1 cellular context compared by ENCODE assay signal in the genomic region with DNA sequence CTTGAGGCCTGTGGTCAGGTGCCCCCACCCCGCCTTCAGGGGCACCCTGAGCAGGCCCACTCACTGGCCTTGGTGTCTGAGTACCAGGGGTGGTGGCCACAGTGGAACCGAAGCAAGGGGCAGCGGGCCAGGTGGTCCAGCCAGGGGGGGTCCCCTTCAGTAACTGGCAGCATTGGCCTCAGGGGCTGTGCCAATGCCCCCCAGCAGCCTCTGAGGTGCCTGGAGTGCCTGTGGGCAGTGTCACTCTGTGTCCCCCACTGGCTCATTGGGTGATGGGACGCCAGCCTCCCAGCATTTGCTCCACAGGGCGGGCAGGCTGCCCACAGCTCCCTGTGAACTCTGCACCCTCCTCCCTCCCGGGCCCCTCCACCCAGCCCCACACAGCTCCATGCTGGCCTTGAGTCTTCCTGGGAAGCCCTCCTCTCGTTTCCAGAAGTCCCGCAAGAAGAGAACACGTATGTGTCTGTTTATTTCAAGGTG.
A peak's percentile ranks its signal among the peaks of the same experiment; 100 is the strongest.
TF ChIP-seq lines count a peak whose summit lies in the region.

No MANE protein-coding gene starts in this region.

TF ChIP-seq in HepG2, 621 proteins besides CTCF, POLR2A, EP300 and RAD21 (continued from another document and continues in another):
- TF ChIP-seq, protein P1, sequence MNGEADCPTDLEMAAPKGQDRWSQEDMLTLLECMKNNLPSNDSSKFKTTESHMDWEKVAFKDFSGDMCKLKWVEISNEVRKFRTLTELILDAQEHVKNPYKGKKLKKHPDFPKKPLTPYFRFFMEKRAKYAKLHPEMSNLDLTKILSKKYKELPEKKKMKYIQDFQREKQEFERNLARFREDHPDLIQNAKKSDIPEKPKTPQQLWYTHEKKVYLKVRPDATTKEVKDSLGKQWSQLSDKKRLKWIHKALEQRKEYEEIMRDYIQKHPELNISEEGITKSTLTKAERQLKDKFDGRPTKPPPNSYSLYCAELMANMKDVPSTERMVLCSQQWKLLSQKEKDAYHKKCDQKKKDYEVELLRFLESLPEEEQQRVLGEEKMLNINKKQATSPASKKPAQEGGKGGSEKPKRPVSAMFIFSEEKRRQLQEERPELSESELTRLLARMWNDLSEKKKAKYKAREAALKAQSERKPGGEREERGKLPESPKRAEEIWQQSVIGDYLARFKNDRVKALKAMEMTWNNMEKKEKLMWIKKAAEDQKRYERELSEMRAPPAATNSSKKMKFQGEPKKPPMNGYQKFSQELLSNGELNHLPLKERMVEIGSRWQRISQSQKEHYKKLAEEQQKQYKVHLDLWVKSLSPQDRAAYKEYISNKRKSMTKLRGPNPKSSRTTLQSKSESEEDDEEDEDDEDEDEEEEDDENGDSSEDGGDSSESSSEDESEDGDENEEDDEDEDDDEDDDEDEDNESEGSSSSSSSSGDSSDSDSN (CRISPR knock-in tag; IDR thresholded peaks at IDR 0.05), result no peak
- TF ChIP-seq ZMYM3 (CRISPR knock-in tag; IDR thresholded peaks at IDR 0.05), result no peak
- TF ChIP-seq, protein P2, sequence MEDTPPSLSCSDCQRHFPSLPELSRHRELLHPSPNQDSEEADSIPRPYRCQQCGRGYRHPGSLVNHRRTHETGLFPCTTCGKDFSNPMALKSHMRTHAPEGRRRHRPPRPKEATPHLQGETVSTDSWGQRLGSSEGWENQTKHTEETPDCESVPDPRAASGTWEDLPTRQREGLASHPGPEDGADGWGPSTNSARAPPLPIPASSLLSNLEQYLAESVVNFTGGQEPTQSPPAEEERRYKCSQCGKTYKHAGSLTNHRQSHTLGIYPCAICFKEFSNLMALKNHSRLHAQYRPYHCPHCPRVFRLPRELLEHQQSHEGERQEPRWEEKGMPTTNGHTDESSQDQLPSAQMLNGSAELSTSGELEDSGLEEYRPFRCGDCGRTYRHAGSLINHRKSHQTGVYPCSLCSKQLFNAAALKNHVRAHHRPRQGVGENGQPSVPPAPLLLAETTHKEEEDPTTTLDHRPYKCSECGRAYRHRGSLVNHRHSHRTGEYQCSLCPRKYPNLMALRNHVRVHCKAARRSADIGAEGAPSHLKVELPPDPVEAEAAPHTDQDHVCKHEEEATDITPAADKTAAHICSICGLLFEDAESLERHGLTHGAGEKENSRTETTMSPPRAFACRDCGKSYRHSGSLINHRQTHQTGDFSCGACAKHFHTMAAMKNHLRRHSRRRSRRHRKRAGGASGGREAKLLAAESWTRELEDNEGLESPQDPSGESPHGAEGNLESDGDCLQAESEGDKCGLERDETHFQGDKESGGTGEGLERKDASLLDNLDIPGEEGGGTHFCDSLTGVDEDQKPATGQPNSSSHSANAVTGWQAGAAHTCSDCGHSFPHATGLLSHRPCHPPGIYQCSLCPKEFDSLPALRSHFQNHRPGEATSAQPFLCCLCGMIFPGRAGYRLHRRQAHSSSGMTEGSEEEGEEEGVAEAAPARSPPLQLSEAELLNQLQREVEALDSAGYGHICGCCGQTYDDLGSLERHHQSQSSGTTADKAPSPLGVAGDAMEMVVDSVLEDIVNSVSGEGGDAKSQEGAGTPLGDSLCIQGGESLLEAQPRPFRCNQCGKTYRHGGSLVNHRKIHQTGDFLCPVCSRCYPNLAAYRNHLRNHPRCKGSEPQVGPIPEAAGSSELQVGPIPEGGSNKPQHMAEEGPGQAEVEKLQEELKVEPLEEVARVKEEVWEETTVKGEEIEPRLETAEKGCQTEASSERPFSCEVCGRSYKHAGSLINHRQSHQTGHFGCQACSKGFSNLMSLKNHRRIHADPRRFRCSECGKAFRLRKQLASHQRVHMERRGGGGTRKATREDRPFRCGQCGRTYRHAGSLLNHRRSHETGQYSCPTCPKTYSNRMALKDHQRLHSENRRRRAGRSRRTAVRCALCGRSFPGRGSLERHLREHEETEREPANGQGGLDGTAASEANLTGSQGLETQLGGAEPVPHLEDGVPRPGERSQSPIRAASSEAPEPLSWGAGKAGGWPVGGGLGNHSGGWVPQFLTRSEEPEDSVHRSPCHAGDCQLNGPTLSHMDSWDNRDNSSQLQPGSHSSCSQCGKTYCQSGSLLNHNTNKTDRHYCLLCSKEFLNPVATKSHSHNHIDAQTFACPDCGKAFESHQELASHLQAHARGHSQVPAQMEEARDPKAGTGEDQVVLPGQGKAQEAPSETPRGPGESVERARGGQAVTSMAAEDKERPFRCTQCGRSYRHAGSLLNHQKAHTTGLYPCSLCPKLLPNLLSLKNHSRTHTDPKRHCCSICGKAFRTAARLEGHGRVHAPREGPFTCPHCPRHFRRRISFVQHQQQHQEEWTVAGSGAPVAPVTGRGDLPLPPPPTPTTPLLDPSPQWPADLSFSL (CRISPR knock-in tag; IDR thresholded peaks at IDR 0.05), result no peak
- no peak for TF ChIP-seq GATAD1 (CRISPR knock-in tag; IDR thresholded peaks at IDR 0.05)
- no peak for TF ChIP-seq ZNF317 (CRISPR knock-in tag; IDR thresholded peaks at IDR 0.05)
- no peak for TF ChIP-seq ZZZ3 (CRISPR knock-in tag; IDR thresholded peaks at IDR 0.05; ENCODE audit: borderline replicate concordance)
- no peak for TF ChIP-seq ZNF780A (CRISPR knock-in tag; IDR thresholded peaks at IDR 0.05)
- TF ChIP-seq GATAD2A (CRISPR knock-in tag; IDR thresholded peaks at IDR 0.05), result peak; percentile 29; the same call in 1 of the 2 replicates
- TF ChIP-seq SOX6 (IDR thresholded peaks at IDR 0.05), result no peak
- no peak for TF ChIP-seq SOX6 (CRISPR knock-in tag; IDR thresholded peaks at IDR 0.05)
- no peak for TF ChIP-seq ZNF713 (CRISPR knock-in tag; IDR thresholded peaks at IDR 0.05)
- TF ChIP-seq, protein P3, sequence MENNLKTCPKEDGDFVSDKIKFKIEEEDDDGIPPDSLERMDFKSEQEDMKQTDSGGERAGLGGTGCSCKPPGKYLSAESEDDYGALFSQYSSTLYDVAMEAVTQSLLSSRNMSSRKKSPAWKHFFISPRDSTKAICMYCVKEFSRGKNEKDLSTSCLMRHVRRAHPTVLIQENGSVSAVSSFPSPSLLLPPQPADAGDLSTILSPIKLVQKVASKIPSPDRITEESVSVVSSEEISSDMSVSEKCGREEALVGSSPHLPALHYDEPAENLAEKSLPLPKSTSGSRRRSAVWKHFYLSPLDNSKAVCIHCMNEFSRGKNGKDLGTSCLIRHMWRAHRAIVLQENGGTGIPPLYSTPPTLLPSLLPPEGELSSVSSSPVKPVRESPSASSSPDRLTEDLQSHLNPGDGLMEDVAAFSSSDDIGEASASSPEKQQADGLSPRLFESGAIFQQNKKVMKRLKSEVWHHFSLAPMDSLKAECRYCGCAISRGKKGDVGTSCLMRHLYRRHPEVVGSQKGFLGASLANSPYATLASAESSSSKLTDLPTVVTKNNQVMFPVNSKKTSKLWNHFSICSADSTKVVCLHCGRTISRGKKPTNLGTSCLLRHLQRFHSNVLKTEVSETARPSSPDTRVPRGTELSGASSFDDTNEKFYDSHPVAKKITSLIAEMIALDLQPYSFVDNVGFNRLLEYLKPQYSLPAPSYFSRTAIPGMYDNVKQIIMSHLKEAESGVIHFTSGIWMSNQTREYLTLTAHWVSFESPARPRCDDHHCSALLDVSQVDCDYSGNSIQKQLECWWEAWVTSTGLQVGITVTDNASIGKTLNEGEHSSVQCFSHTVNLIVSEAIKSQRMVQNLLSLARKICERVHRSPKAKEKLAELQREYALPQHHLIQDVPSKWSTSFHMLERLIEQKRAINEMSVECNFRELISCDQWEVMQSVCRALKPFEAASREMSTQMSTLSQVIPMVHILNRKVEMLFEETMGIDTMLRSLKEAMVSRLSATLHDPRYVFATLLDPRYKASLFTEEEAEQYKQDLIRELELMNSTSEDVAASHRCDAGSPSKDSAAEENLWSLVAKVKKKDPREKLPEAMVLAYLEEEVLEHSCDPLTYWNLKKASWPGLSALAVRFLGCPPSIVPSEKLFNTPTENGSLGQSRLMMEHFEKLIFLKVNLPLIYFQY (CRISPR knock-in tag; IDR thresholded peaks at IDR 0.05; ENCODE audit: borderline replicate concordance), result no peak
- TF ChIP-seq, protein P4, sequence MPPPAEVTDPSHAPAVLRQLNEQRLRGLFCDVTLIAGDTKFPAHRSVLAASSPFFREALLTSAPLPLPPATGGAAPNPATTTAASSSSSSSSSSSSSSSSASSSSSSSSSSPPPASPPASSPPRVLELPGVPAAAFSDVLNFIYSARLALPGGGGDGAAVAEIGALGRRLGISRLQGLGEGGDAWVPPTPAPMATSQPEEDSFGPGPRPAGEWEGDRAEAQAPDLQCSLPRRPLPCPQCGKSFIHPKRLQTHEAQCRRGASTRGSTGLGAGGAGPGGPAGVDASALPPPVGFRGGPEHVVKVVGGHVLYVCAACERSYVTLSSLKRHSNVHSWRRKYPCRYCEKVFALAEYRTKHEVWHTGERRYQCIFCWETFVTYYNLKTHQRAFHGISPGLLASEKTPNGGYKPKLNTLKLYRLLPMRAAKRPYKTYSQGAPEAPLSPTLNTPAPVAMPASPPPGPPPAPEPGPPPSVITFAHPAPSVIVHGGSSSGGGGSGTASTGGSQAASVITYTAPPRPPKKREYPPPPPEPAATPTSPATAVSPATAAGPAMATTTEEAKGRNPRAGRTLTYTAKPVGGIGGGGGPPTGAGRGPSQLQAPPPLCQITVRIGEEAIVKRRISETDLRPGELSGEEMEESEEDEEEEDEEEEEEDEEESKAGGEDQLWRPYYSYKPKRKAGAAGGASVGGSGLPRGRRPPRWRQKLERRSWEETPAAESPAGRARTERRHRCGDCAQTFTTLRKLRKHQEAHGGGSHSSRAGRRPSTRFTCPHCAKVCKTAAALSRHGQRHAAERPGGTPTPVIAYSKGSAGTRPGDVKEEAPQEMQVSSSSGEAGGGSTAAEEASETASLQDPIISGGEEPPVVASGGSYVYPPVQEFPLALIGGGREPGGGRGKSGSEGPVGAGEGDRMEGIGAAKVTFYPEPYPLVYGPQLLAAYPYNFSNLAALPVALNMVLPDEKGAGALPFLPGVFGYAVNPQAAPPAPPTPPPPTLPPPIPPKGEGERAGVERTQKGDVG (CRISPR knock-in tag; IDR thresholded peaks at IDR 0.05; ENCODE audit: borderline replicate concordance), result no peak
- no peak for TF ChIP-seq TBX3 (IDR thresholded peaks at IDR 0.05; ENCODE audit: borderline replicate concordance)
- TF ChIP-seq ATAD3A (CRISPR knock-in tag; IDR thresholded peaks at IDR 0.05), result no peak
- TF ChIP-seq, protein P5, sequence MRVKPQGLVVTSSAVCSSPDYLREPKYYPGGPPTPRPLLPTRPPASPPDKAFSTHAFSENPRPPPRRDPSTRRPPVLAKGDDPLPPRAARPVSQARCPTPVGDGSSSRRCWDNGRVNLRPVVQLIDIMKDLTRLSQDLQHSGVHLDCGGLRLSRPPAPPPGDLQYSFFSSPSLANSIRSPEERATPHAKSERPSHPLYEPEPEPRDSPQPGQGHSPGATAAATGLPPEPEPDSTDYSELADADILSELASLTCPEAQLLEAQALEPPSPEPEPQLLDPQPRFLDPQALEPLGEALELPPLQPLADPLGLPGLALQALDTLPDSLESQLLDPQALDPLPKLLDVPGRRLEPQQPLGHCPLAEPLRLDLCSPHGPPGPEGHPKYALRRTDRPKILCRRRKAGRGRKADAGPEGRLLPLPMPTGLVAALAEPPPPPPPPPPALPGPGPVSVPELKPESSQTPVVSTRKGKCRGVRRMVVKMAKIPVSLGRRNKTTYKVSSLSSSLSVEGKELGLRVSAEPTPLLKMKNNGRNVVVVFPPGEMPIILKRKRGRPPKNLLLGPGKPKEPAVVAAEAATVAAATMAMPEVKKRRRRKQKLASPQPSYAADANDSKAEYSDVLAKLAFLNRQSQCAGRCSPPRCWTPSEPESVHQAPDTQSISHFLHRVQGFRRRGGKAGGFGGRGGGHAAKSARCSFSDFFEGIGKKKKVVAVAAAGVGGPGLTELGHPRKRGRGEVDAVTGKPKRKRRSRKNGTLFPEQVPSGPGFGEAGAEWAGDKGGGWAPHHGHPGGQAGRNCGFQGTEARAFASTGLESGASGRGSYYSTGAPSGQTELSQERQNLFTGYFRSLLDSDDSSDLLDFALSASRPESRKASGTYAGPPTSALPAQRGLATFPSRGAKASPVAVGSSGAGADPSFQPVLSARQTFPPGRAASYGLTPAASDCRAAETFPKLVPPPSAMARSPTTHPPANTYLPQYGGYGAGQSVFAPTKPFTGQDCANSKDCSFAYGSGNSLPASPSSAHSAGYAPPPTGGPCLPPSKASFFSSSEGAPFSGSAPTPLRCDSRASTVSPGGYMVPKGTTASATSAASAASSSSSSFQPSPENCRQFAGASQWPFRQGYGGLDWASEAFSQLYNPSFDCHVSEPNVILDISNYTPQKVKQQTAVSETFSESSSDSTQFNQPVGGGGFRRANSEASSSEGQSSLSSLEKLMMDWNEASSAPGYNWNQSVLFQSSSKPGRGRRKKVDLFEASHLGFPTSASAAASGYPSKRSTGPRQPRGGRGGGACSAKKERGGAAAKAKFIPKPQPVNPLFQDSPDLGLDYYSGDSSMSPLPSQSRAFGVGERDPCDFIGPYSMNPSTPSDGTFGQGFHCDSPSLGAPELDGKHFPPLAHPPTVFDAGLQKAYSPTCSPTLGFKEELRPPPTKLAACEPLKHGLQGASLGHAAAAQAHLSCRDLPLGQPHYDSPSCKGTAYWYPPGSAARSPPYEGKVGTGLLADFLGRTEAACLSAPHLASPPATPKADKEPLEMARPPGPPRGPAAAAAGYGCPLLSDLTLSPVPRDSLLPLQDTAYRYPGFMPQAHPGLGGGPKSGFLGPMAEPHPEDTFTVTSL (CRISPR knock-in tag; IDR thresholded peaks at IDR 0.05; ENCODE audit: borderline replicate concordance), result no peak
- no peak for TF ChIP-seq RXRB (CRISPR knock-in tag; IDR thresholded peaks at IDR 0.05; ENCODE audit: borderline replicate concordance)
- no peak for TF ChIP-seq NCOA5 (CRISPR knock-in tag; IDR thresholded peaks at IDR 0.05)
- TF ChIP-seq, protein P6, sequence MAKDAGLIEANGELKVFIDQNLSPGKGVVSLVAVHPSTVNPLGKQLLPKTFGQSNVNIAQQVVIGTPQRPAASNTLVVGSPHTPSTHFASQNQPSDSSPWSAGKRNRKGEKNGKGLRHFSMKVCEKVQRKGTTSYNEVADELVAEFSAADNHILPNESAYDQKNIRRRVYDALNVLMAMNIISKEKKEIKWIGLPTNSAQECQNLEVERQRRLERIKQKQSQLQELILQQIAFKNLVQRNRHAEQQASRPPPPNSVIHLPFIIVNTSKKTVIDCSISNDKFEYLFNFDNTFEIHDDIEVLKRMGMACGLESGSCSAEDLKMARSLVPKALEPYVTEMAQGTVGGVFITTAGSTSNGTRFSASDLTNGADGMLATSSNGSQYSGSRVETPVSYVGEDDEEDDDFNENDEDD (CRISPR knock-in tag; IDR thresholded peaks at IDR 0.05; ENCODE audit: borderline replicate concordance), result no peak
- no peak for TF ChIP-seq ISX (CRISPR knock-in tag; conservative IDR thresholded peaks at IDR 0.05)
- TF ChIP-seq ZNF703 (CRISPR knock-in tag; IDR thresholded peaks at IDR 0.05; ENCODE audit: borderline replicate concordance), result no peak
- TF ChIP-seq, protein P7, sequence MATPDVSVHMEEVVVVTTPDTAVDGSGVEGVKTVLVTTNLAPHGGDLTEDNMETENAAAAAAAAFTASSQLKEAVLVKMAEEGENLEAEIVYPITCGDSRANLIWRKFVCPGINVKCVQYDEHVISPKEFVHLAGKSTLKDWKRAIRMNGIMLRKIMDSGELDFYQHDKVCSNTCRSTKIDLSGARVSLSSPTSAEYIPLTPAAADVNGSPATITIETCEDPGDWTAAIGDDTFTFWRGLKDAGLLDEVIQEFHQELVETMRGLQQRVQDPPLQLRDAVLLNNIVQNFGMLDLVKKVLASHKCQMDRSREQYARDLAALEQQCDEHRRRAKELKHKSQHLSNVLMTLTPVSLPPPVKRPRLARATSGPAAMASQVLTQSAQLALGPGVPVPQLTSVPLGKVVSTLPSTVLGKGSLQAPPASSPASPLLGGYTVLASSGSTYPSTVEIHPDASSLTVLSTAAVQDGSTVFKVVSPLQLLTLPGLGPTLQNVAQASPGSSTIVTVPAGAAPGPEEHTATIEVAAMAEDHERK (CRISPR knock-in tag; IDR thresholded peaks at IDR 0.05; ENCODE audit: low read depth), result no peak
- TF ChIP-seq ZSCAN29 (CRISPR knock-in tag; conservative IDR thresholded peaks at IDR 0.05), result no peak
- no peak for TF ChIP-seq ZKSCAN8 (CRISPR knock-in tag; IDR thresholded peaks at IDR 0.05; ENCODE audit: borderline replicate concordance)
- no peak for TF ChIP-seq LCORL (IDR thresholded peaks at IDR 0.05)
- TF ChIP-seq LCORL (CRISPR knock-in tag; IDR thresholded peaks at IDR 0.05), result 0 out of 2 replicates have a peak, but pooled peaks have one; percentile 18
- TF ChIP-seq ZNF878 (CRISPR knock-in tag; IDR thresholded peaks at IDR 0.05), result no peak
- no peak for TF ChIP-seq IRF2 (CRISPR knock-in tag; IDR thresholded peaks at IDR 0.05)
- no peak for TF ChIP-seq NR2F6 (IDR thresholded peaks at IDR 0.05)
- TF ChIP-seq NR2F6 (CRISPR knock-in tag; IDR thresholded peaks at IDR 0.05), result no peak
- no peak for TF ChIP-seq ZNF570 (CRISPR knock-in tag; IDR thresholded peaks at IDR 0.05; ENCODE audit: borderline replicate concordance)
